In the genomic region with DNA sequence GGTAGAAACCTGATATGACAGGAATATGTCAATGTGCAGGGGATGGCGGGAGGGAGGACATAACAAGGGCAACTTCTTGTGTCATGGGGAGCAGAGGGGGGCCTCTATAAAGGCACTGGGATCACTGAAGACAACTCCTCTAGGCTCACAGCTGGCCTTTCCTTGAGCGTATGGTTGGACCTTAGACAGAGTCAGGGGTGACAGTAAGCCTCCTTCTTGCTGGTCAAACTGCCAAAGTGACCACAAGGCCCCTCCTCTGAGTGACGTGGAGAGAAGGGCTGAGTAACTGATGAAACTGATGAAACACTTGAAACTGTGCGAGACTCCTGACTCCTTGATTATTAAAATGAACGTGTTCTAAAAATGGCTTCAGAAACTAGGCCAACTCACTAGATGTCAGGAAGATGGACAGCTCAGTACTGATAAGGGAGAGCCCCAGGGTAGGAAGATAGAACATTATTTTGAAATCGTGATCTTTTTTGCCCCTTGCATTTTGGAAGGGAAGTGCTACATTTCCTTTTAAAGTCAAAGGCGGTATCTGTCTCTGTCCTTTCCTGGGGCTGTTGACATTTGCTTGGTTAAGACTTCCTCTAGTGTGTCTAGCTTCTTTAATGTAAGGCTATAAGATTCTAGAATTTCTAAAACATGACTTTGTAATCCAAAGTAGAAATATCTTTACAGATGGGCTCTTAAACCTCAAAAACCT, we compare ENCODE assay signal across 8 cellular contexts. TPM values are rescaled to one million over a fixed set of nuclear protein-coding genes. Genes with fewer than 3 reads are reported as not detected.
DNase-seq lines count a peak whose midpoint lies in the region; ATAC-seq, FAIRE-seq and TF ChIP-seq lines count a peak whose summit lies in the region.

No MANE protein-coding gene starts in this region.

- H3K4me3 Mint-ChIP-seq in activated CD8-positive, alpha-beta T cell treated with anti-CD3 and anti-CD28 coated beads, Interleukin-2, amount 10 ng/mL, durations not matched to agents 7 days and 5 days = peak overlapping the region; percentile 91

- H3K27ac Mint-ChIP-seq in activated CD8-positive, alpha-beta T cell treated with anti-CD3 and anti-CD28 coated beads, Interleukin-2, amount 10 ng/mL, durations not matched to agents 7 days and 5 days = peak overlapping the region; percentile 93

- peak; percentile 26 for ATAC-seq in activated CD8-positive, alpha-beta T cell treated with anti-CD3 and anti-CD28 coated beads, Interleukin-2, amount 10 ng/mL, durations not matched to agents 7 days and 5 days
- ATAC-seq in gastroesophageal sphincter = peak; percentile 58

- POLR2A ChIA-PET in BJ (lab: Charles Lee) = no interaction called here
- POLR2A ChIA-PET in activated CD8-positive, alpha-beta T cell treated with anti-CD3 and anti-CD28 coated beads, Interleukin-2, amount 10 ng/mL, durations not matched to agents 7 days and 5 days (lab: Charles Lee) = interaction anchor here (0.6 kb wide), 1 partner anchor 19 kb away, joined by 4 read pairs; no protein-coding TSS in a partner anchor

- H3K9me3 ChIP-seq in gastroesophageal sphincter = no peaks in the 10 kb centered on the region

- no peaks in the 10 kb centered on the region for H3K27me3 ChIP-seq in BJ (ENCODE audit: control insufficient read depth, insufficient read depth, low read length)
- no peaks in the 10 kb centered on the region for H3K27me3 ChIP-seq in gastroesophageal sphincter

- FAIRE-seq in GM19239 (lab: Jason Lieb, UNC) = peak; percentile 100

- TF ChIP-seq CTCF in BJ (IDR thresholded peaks at IDR 0.05; ENCODE audit: insufficient read depth, low read depth, low read length) (no peak), gastroesophageal sphincter (IDR thresholded peaks at IDR 0.05) (no peak), retinal pigment epithelial cell (conservative IDR thresholded peaks at IDR 0.05; ENCODE audit: low read depth, low read length) (no peak)

- peak overlapping the region in 3 of 4 donors; percentile 23 to 60 (median 39) for H3K27ac ChIP-seq in gastroesophageal sphincter

- H3K27me3 Mint-ChIP-seq in activated CD8-positive, alpha-beta T cell treated with anti-CD3 and anti-CD28 coated beads, Interleukin-2, amount 10 ng/mL, durations not matched to agents 7 days and 5 days (ENCODE audit: low read depth) = no peaks in the 10 kb centered on the region

- DNase-seq in BJ (ENCODE audit: low read depth) = peak; percentile 53
- no peak for DNase-seq in GM19239 (ENCODE audit: insufficient read length, low spot score)
- no peak for DNase-seq in Jurkat, Clone E6-1 (ENCODE audit: low read depth, low spot score)
- peak; percentile 66 for DNase-seq in activated CD8-positive, alpha-beta T cell treated with anti-CD3 and anti-CD28 coated beads, Interleukin-2, amount 10 ng/mL, durations not matched to agents 7 days and 5 days
- DNase-seq in retinal pigment epithelial cell (ENCODE audit: low read depth) = peak; percentile 43
- DNase-seq in NCI-H2081 (lab: John Stamatoyannopoulos, UW) = no peak
- DNase-seq in HuH-7.5 (ENCODE audit: low spot score) = no peak

- no peaks in the 10 kb centered on the region for H3K9me3 Mint-ChIP-seq in activated CD8-positive, alpha-beta T cell treated with anti-CD3 and anti-CD28 coated beads, Interleukin-2, amount 10 ng/mL, durations not matched to agents 7 days and 5 days (ENCODE audit: insufficient read depth)

- peaks cover 40% of the 10 kb centered on the region for H3K36me3 Mint-ChIP-seq in activated CD8-positive, alpha-beta T cell treated with anti-CD3 and anti-CD28 coated beads, Interleukin-2, amount 10 ng/mL, durations not matched to agents 7 days and 5 days (ENCODE audit: low read depth)

- 13 to 50% methylated on average over 4 to 6 of the region's 7 CpGs for WGBS in gastroesophageal sphincter (ENCODE audit: low coverage in 1 of 2), 2 donors

- H3K4me1 ChIP-seq in gastroesophageal sphincter = peaks cover 0 to 35% (median 4%) of the 10 kb centered on the region in 3 donors

- TF ChIP-seq EP300 in gastroesophageal sphincter (IDR thresholded peaks at IDR 0.05) = no peak

- H3K36me3 ChIP-seq in BJ (ENCODE audit: control insufficient read depth, insufficient read depth, low read length) = no peaks in the 10 kb centered on the region
- H3K36me3 ChIP-seq in gastroesophageal sphincter = no peaks in the 10 kb centered on the region

- CTCF ChIA-PET in BJ (lab: Yijun Ruan, JAX) = interaction anchor here (0.8 to 1.1 kb wide), 4 partner anchors 14 to 94 kb away, joined by 3 to 5 read pairs (median 4); no protein-coding TSS in a partner anchor
- CTCF ChIA-PET in activated CD8-positive, alpha-beta T cell treated with anti-CD3 and anti-CD28 coated beads, Interleukin-2, amount 10 ng/mL, durations not matched to agents 7 days and 5 days (lab: Charles Lee) = interaction anchor here (1.0 to 1.6 kb wide), 5 partner anchors 17 to 112 kb away, joined by 3 to 4 read pairs (median 3); no protein-coding TSS in a partner anchor

- no peak overlapping the region for H3K4me3 ChIP-seq in BJ (ENCODE audit: low read depth, low read length)
- peak overlapping the region; percentile 27 for H3K4me3 ChIP-seq in Jurkat, Clone E6-1 (ENCODE audit: low read length)
- no peak overlapping the region for H3K4me3 ChIP-seq in gastroesophageal sphincter
- H3K4me3 ChIP-seq in retinal pigment epithelial cell (ENCODE audit: low read length) = peak overlapping the region; percentile 61

- peaks cover 56% of the 10 kb centered on the region for H3K4me1 Mint-ChIP-seq in activated CD8-positive, alpha-beta T cell treated with anti-CD3 and anti-CD28 coated beads, Interleukin-2, amount 10 ng/mL, durations not matched to agents 7 days and 5 days (ENCODE audit: low read depth)

- TF ChIP-seq POLR2A in gastroesophageal sphincter (IDR thresholded peaks at IDR 0.05) = no peak

RNA-seq across cellular contexts. Expression of gene RAB33A, which starts 1.6 kb away (rescaled TPM):
- 4.6 and 5.1 TPM in 2 replicates for polyA plus RNA-seq in BJ (2011; rRNA removed)
- 2.1 and 2.2 TPM in 2 replicates for polyA minus RNA-seq in BJ (2011; rRNA and poly(A)+ RNA removed)
- polyA plus RNA-seq in Jurkat, Clone E6-1 (2012; ENCODE audit: insufficient read depth, insufficient read length) = 32.8 TPM
- total RNA-seq in activated CD8-positive, alpha-beta T cell treated with anti-CD3 and anti-CD28 coated beads, Interleukin-2, amount 10 ng/mL, durations not matched to agents 7 days and 5 days = 10 to 100 TPM; 31.6 to 32.7 TPM
- 1 to 10 TPM in 1 of 4 donors, under 1 TPM in 1, not detected in 2; 0.93 to 1.2 TPM for total RNA-seq in gastroesophageal sphincter

RNA-seq across cellular contexts. Expression of gene AIFM1, which starts 7.7 kb away (rescaled TPM):
- polyA plus RNA-seq in BJ (2011; rRNA removed) = 23.2 and 27.8 TPM in 2 replicates
- polyA minus RNA-seq in BJ (2011; rRNA and poly(A)+ RNA removed) = 9.8 and 13.2 TPM in 2 replicates
- 99.5 TPM for polyA plus RNA-seq in Jurkat, Clone E6-1 (2012; ENCODE audit: insufficient read depth, insufficient read length)
- 10 to 100 TPM; 43.4 to 47.6 TPM for total RNA-seq in activated CD8-positive, alpha-beta T cell treated with anti-CD3 and anti-CD28 coated beads, Interleukin-2, amount 10 ng/mL, durations not matched to agents 7 days and 5 days
- 10 to 100 TPM; 14.0 to 25.5 (median 16.9) TPM for total RNA-seq in gastroesophageal sphincter

Comparison
In these comparisons a context has a peak if more than half of its experiments do, and no peak if none do; other contexts are left out.
1. DNase-seq: peak in BJ (single experiment), activated CD8-positive, alpha-beta T cell treated with anti-CD3 and anti-CD28 coated beads, Interleukin-2, amount 10 ng/mL, durations not matched to agents 7 days and 5 days (single experiment) and retinal pigment epithelial cell (single experiment); none in GM19239 (single experiment), Jurkat, Clone E6-1 (single experiment), NCI-H2081 (0 of 2) and HuH-7.5 (single experiment).
2. H3K4me3 ChIP-seq: peak in Jurkat, Clone E6-1 (single experiment) and retinal pigment epithelial cell (single experiment); none in BJ (single experiment) and gastroesophageal sphincter (0 of 2).
3. RNA of gene RAB33A, which starts 1.6 kb away (total RNA-seq): 31.6 to 32.7 TPM in activated CD8-positive, alpha-beta T cell treated with anti-CD3 and anti-CD28 coated beads, Interleukin-2, amount 10 ng/mL, durations not matched to agents 7 days and 5 days; 0.93 to 1.2 TPM in gastroesophageal sphincter; every median in the first group is over 10 times any median in the second.